ENCODE assay signal across 1 cellular context in the genomic region with DNA sequence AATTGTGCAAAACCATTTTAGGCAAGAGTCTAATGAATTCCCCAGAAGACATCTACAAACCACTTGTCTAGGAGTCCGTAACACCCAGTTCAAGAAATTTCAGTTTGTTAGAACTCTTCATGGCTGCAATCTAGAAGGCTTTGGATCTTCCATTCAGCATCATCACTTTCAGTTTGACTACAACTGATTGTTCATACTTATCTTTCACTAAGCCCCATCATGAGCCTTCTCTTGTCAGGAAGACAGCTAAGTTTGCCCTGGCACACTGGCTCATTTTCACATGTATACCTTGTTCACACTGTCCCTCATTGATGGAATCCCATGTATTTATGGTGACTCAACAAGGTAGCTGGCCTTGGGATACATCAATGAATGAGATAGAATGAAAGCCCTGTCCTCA.
TF ChIP-seq lines count a peak whose summit lies in the region.

No MANE protein-coding gene starts in this region.

TF ChIP-seq in GM12878, 131 proteins besides CTCF, POLR2A, EP300 and RAD21:
- TF ChIP-seq JUNB (IDR thresholded peaks at IDR 0.05) (peak; percentile 36; the same call in 1 of the 2 replicates), CHD4 (IDR thresholded peaks at IDR 0.05) (no peak)
